Comparison of ENCODE assay signal across 1 cellular context in the genomic region with DNA sequence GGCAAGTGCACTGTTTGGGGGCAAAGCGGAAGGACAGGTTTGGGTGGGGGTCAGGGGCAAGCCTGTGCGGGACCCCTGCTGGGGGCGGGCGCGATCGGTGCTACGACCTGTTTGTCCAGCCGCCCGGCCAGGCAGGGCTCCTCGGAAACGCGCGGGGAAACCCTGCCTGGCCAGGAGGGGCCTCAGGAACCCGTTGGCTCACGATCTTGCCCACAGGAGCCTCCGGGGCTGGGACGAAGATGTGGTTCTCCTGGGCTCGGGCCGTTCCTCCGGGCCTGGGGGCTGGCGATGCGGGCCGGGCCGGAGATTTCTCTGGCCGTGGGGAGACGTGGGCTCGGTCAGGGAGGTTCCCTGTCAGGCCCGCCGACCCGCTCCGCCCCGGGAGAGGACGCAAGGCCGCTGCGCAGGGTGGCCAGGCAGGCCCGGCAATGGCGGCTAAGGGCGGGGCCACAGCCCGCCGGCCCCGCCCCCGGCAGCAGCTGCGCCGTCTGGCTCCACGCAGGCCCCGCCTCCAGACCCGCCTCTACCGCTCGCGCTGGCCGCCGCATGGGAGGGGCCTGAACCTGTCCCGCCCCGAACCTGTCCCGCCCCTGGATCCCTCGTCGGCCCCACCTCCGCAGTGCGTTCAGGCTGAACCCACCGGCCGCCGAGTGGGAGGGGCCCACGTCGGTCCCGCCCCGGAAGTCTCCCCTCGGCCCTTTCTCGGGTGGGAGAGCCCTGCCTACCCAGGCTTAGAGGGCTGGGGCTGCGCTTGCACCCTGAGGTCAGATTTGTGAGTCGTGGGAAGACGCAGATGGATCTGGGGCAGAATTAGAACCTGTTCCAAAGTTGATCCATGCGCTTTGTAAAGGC.
TF ChIP-seq lines count a peak whose summit lies in the region.

A gene with protein sequence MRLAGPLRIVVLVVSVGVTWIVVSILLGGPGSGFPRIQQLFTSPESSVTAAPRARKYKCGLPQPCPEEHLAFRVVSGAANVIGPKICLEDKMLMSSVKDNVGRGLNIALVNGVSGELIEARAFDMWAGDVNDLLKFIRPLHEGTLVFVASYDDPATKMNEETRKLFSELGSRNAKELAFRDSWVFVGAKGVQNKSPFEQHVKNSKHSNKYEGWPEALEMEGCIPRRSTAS (minus strand): TSS at position 430 of the 852 bp plus-strand sequence. CDS start 460 bp downstream, outside the sequence.

TF ChIP-seq in K562, 482 proteins besides CTCF, POLR2A, EP300 and RAD21 (continued from another document):
- TF ChIP-seq, protein P1, sequence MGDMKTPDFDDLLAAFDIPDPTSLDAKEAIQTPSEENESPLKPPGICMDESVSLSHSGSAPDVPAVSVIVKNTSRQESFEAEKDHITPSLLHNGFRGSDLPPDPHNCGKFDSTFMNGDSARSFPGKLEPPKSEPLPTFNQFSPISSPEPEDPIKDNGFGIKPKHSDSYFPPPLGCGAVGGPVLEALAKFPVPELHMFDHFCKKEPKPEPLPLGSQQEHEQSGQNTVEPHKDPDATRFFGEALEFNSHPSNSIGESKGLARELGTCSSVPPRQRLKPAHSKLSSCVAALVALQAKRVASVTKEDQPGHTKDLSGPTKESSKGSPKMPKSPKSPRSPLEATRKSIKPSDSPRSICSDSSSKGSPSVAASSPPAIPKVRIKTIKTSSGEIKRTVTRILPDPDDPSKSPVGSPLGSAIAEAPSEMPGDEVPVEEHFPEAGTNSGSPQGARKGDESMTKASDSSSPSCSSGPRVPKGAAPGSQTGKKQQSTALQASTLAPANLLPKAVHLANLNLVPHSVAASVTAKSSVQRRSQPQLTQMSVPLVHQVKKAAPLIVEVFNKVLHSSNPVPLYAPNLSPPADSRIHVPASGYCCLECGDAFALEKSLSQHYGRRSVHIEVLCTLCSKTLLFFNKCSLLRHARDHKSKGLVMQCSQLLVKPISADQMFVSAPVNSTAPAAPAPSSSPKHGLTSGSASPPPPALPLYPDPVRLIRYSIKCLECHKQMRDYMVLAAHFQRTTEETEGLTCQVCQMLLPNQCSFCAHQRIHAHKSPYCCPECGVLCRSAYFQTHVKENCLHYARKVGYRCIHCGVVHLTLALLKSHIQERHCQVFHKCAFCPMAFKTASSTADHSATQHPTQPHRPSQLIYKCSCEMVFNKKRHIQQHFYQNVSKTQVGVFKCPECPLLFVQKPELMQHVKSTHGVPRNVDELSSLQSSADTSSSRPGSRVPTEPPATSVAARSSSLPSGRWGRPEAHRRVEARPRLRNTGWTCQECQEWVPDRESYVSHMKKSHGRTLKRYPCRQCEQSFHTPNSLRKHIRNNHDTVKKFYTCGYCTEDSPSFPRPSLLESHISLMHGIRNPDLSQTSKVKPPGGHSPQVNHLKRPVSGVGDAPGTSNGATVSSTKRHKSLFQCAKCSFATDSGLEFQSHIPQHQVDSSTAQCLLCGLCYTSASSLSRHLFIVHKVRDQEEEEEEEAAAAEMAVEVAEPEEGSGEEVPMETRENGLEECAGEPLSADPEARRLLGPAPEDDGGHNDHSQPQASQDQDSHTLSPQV (IDR thresholded peaks at IDR 0.05): 0 out of 2 replicates have a peak, but pooled peaks have one; percentile 26
- no peak; the same call in 1 of the 2 replicates for TF ChIP-seq L3MBTL2 (IDR thresholded peaks at IDR 0.05)
- TF ChIP-seq SUPT5H (IDR thresholded peaks at IDR 0.05): peak; percentile 76
- TF ChIP-seq, protein P2, sequence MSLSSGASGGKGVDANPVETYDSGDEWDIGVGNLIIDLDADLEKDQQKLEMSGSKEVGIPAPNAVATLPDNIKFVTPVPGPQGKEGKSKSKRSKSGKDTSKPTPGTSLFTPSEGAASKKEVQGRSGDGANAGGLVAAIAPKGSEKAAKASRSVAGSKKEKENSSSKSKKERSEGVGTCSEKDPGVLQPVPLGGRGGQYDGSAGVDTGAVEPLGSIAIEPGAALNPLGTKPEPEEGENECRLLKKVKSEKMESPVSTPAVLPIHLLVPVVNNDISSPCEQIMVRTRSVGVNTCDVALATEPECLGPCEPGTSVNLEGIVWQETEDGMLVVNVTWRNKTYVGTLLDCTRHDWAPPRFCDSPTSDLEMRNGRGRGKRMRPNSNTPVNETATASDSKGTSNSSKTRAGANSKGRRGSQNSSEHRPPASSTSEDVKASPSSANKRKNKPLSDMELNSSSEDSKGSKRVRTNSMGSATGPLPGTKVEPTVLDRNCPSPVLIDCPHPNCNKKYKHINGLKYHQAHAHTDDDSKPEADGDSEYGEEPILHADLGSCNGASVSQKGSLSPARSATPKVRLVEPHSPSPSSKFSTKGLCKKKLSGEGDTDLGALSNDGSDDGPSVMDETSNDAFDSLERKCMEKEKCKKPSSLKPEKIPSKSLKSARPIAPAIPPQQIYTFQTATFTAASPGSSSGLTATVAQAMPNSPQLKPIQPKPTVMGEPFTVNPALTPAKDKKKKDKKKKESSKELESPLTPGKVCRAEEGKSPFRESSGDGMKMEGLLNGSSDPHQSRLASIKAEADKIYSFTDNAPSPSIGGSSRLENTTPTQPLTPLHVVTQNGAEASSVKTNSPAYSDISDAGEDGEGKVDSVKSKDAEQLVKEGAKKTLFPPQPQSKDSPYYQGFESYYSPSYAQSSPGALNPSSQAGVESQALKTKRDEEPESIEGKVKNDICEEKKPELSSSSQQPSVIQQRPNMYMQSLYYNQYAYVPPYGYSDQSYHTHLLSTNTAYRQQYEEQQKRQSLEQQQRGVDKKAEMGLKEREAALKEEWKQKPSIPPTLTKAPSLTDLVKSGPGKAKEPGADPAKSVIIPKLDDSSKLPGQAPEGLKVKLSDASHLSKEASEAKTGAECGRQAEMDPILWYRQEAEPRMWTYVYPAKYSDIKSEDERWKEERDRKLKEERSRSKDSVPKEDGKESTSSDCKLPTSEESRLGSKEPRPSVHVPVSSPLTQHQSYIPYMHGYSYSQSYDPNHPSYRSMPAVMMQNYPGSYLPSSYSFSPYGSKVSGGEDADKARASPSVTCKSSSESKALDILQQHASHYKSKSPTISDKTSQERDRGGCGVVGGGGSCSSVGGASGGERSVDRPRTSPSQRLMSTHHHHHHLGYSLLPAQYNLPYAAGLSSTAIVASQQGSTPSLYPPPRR (CRISPR knock-in tag; IDR thresholded peaks at IDR 0.05; ENCODE audit: borderline replicate concordance): 0 out of 2 replicates have a peak, but pooled peaks have one; percentile 56
- TF ChIP-seq TEAD1 (CRISPR knock-in tag; IDR thresholded peaks at IDR 0.05): 0 out of 4 replicates have a peak, but pooled peaks of 1 of the 2 experiments have one; percentile 53
- peak; percentile 92 for TF ChIP-seq ETV1 (tag; conservative IDR thresholded peaks at IDR 0.05; ENCODE audit: low read depth)
- TF ChIP-seq SIN3A (IDR thresholded peaks at IDR 0.05; ENCODE audit: borderline replicate concordance in 2 of 2, control insufficient read depth in 1 of 2, low read depth in 2 of 2, low read length in 2 of 2): peak in 1 of 2 experiments; percentile 59; a peak in 1 of 4 replicates
- TF ChIP-seq, protein P3, sequence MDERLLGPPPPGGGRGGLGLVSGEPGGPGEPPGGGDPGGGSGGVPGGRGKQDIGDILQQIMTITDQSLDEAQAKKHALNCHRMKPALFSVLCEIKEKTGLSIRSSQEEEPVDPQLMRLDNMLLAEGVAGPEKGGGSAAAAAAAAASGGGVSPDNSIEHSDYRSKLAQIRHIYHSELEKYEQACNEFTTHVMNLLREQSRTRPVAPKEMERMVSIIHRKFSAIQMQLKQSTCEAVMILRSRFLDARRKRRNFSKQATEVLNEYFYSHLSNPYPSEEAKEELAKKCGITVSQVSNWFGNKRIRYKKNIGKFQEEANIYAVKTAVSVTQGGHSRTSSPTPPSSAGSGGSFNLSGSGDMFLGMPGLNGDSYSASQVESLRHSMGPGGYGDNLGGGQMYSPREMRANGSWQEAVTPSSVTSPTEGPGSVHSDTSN (CRISPR knock-in tag; IDR thresholded peaks at IDR 0.05; ENCODE audit: low read depth): no peak
- TF ChIP-seq, protein P3 (tag; conservative IDR thresholded peaks at IDR 0.05; ENCODE audit: low read depth): no peak
- peak; percentile 87; the same call in 1 of the 2 replicates for TF ChIP-seq PHF8 (IDR thresholded peaks at IDR 0.05; ENCODE audit: borderline replicate concordance, low read length)
- TF ChIP-seq POLR2H (tag; IDR thresholded peaks at IDR 0.05; ENCODE audit: low read depth): peak; percentile 66
- peak; percentile 49 for TF ChIP-seq CCNT2 (IDR thresholded peaks at IDR 0.05; ENCODE audit: borderline replicate concordance, extremely low read depth, insufficient read length, low read depth, low read length)
- TF ChIP-seq XRCC3 (IDR thresholded peaks at IDR 0.05): no peak
- TF ChIP-seq POLR2AphosphoS5 (IDR thresholded peaks at IDR 0.05; ENCODE audit: control insufficient read depth, insufficient read depth, low read depth, low read length): peak; percentile 24
- no peak for TF ChIP-seq FOXA1 (IDR thresholded peaks at IDR 0.05; ENCODE audit: borderline replicate concordance)
- TF ChIP-seq, protein P4, sequence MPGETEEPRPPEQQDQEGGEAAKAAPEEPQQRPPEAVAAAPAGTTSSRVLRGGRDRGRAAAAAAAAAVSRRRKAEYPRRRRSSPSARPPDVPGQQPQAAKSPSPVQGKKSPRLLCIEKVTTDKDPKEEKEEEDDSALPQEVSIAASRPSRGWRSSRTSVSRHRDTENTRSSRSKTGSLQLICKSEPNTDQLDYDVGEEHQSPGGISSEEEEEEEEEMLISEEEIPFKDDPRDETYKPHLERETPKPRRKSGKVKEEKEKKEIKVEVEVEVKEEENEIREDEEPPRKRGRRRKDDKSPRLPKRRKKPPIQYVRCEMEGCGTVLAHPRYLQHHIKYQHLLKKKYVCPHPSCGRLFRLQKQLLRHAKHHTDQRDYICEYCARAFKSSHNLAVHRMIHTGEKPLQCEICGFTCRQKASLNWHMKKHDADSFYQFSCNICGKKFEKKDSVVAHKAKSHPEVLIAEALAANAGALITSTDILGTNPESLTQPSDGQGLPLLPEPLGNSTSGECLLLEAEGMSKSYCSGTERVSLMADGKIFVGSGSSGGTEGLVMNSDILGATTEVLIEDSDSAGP (CRISPR knock-in tag; IDR thresholded peaks at IDR 0.05): 0 out of 2 replicates have a peak, but pooled peaks have one; percentile 26
TF ChIP-seq in K562: peak in this region for 51.
